In the genomic region with DNA sequence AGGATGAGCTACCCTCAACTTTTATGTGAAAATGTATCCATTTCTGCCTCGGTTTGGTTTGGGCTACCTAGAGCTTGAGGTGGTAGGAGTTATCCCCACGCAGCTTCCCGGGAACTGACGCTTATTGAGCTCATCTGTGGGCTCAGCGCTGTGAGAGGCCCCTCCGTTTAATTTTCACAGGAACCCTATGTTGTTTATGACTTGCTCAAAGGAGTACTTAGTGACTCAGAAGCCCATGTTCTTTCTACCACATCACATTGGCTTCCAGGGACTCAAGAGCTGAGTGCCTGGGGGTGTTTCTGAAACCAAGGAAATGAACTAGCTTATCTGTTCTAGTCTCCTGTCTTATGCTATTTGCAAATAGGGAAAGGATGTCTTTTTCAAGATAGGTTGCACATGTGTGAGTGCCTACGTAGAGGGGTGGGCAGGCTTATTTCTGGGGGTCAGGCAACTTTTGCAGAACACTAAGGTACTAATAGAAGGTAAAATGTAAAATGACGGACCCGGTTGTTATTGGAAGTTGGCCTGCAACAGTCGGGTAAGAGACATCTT, we compare ENCODE assay signal across 1 cellular context.
TF ChIP-seq lines count a peak whose summit lies in the region.

No MANE protein-coding gene starts in this region.

TF ChIP-seq in K562, 482 proteins besides CTCF, POLR2A, EP300 and RAD21 (continued from another document):
- TF ChIP-seq, protein P1, sequence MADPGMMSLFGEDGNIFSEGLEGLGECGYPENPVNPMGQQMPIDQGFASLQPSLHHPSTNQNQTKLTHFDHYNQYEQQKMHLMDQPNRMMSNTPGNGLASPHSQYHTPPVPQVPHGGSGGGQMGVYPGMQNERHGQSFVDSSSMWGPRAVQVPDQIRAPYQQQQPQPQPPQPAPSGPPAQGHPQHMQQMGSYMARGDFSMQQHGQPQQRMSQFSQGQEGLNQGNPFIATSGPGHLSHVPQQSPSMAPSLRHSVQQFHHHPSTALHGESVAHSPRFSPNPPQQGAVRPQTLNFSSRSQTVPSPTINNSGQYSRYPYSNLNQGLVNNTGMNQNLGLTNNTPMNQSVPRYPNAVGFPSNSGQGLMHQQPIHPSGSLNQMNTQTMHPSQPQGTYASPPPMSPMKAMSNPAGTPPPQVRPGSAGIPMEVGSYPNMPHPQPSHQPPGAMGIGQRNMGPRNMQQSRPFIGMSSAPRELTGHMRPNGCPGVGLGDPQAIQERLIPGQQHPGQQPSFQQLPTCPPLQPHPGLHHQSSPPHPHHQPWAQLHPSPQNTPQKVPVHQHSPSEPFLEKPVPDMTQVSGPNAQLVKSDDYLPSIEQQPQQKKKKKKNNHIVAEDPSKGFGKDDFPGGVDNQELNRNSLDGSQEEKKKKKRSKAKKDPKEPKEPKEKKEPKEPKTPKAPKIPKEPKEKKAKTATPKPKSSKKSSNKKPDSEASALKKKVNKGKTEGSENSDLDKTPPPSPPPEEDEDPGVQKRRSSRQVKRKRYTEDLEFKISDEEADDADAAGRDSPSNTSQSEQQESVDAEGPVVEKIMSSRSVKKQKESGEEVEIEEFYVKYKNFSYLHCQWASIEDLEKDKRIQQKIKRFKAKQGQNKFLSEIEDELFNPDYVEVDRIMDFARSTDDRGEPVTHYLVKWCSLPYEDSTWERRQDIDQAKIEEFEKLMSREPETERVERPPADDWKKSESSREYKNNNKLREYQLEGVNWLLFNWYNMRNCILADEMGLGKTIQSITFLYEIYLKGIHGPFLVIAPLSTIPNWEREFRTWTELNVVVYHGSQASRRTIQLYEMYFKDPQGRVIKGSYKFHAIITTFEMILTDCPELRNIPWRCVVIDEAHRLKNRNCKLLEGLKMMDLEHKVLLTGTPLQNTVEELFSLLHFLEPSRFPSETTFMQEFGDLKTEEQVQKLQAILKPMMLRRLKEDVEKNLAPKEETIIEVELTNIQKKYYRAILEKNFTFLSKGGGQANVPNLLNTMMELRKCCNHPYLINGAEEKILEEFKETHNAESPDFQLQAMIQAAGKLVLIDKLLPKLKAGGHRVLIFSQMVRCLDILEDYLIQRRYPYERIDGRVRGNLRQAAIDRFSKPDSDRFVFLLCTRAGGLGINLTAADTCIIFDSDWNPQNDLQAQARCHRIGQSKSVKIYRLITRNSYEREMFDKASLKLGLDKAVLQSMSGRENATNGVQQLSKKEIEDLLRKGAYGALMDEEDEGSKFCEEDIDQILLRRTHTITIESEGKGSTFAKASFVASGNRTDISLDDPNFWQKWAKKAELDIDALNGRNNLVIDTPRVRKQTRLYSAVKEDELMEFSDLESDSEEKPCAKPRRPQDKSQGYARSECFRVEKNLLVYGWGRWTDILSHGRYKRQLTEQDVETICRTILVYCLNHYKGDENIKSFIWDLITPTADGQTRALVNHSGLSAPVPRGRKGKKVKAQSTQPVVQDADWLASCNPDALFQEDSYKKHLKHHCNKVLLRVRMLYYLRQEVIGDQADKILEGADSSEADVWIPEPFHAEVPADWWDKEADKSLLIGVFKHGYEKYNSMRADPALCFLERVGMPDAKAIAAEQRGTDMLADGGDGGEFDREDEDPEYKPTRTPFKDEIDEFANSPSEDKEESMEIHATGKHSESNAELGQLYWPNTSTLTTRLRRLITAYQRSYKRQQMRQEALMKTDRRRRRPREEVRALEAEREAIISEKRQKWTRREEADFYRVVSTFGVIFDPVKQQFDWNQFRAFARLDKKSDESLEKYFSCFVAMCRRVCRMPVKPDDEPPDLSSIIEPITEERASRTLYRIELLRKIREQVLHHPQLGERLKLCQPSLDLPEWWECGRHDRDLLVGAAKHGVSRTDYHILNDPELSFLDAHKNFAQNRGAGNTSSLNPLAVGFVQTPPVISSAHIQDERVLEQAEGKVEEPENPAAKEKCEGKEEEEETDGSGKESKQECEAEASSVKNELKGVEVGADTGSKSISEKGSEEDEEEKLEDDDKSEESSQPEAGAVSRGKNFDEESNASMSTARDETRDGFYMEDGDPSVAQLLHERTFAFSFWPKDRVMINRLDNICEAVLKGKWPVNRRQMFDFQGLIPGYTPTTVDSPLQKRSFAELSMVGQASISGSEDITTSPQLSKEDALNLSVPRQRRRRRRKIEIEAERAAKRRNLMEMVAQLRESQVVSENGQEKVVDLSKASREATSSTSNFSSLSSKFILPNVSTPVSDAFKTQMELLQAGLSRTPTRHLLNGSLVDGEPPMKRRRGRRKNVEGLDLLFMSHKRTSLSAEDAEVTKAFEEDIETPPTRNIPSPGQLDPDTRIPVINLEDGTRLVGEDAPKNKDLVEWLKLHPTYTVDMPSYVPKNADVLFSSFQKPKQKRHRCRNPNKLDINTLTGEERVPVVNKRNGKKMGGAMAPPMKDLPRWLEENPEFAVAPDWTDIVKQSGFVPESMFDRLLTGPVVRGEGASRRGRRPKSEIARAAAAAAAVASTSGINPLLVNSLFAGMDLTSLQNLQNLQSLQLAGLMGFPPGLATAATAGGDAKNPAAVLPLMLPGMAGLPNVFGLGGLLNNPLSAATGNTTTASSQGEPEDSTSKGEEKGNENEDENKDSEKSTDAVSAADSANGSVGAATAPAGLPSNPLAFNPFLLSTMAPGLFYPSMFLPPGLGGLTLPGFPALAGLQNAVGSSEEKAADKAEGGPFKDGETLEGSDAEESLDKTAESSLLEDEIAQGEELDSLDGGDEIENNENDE (IDR thresholded peaks at IDR 0.05; ENCODE audit: low read depth, low read length) = no peak
- TF ChIP-seq, protein P2, sequence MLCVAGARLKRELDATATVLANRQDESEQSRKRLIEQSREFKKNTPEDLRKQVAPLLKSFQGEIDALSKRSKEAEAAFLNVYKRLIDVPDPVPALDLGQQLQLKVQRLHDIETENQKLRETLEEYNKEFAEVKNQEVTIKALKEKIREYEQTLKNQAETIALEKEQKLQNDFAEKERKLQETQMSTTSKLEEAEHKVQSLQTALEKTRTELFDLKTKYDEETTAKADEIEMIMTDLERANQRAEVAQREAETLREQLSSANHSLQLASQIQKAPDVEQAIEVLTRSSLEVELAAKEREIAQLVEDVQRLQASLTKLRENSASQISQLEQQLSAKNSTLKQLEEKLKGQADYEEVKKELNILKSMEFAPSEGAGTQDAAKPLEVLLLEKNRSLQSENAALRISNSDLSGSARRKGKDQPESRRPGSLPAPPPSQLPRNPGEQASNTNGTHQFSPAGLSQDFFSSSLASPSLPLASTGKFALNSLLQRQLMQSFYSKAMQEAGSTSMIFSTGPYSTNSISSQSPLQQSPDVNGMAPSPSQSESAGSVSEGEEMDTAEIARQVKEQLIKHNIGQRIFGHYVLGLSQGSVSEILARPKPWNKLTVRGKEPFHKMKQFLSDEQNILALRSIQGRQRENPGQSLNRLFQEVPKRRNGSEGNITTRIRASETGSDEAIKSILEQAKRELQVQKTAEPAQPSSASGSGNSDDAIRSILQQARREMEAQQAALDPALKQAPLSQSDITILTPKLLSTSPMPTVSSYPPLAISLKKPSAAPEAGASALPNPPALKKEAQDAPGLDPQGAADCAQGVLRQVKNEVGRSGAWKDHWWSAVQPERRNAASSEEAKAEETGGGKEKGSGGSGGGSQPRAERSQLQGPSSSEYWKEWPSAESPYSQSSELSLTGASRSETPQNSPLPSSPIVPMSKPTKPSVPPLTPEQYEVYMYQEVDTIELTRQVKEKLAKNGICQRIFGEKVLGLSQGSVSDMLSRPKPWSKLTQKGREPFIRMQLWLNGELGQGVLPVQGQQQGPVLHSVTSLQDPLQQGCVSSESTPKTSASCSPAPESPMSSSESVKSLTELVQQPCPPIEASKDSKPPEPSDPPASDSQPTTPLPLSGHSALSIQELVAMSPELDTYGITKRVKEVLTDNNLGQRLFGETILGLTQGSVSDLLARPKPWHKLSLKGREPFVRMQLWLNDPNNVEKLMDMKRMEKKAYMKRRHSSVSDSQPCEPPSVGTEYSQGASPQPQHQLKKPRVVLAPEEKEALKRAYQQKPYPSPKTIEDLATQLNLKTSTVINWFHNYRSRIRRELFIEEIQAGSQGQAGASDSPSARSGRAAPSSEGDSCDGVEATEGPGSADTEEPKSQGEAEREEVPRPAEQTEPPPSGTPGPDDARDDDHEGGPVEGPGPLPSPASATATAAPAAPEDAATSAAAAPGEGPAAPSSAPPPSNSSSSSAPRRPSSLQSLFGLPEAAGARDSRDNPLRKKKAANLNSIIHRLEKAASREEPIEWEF (CRISPR knock-in tag; IDR thresholded peaks at IDR 0.05) = no peak
- TF ChIP-seq NFRKB (IDR thresholded peaks at IDR 0.05; ENCODE audit: low read depth) = no peak; the same call in 1 of the 2 replicates
- TF ChIP-seq SUPT5H (IDR thresholded peaks at IDR 0.05) = no peak
- TF ChIP-seq JUNB (CRISPR knock-in tag; conservative IDR thresholded peaks at IDR 0.05) = no peak
